11 cellular contexts compared by ENCODE assay signal in the genomic region with DNA sequence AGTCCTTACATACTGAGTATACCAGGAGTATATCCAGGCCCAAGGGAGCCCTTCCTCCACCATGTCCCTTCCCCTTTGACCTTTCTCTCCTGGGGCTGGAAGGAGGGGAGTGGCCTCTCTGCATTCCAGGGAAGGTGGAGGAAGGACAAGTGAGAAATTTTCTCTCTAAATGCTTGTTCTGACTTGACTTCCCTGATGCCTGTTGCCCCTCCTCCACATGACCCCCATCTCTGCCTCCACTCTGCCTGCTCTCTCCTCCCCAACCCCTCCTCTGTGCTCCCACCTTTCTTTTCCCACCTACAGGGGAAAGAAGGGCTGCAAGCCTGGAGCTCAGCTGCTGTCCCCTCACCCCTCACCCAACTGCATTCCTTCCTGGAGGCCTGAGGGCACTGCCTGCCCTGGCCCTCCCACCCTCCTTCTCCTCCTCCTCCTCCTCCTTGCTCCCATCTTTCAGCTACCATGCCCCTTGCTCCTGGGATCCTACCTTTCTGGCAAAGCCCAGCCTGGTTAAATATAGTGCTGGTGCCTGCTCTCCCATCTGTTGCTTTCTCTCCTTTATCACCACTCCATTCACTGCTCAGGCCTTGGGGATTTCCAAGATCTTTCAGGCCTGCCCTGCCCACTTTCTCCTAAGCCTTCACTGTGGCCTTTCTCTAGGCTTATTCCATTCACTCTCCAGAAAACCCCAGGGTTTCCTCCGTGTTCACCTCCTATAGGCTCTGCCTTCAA. TPM values are rescaled to one million over a fixed set of nuclear protein-coding genes. Genes with fewer than 3 reads are reported as not detected.
DNase-seq lines count a peak whose midpoint lies in the region; ATAC-seq and TF ChIP-seq lines count a peak whose summit lies in the region.
"Had no signal": no experiment of that assay in that cellular context is flagged by ENCODE, and none has a peak within 500 bp of the region (broad histone marks: within the 10 kb centered on the region; RNA-seq: fewer than 3 reads in every experiment).

No MANE protein-coding gene starts in this region.

- peaks cover 18% of the 10 kb centered on the region for H3K4me1 Mint-ChIP-seq in MCF 10A (ENCODE audit: insufficient read depth, unreplicated experiment)
- peaks cover 0 to 2% of the 10 kb centered on the region in 2 donors for H3K4me1 Mint-ChIP-seq in stimulated activated naive B cell treated with anti-CD40 and anti-IgM and Interleukin-4, amounts not matched to agents 10 μg/mL and 1 μg/mL and 100 μg/mL, for 72 hours

- no peaks in the 10 kb centered on the region for H3K27me3 ChIP-seq in HUES48 (ENCODE audit: control insufficient read depth, insufficient read depth, low read length)
- H3K27me3 ChIP-seq: suprapubic skin had no signal

- no peaks in the 10 kb centered on the region for H3K9me3 Mint-ChIP-seq in MCF 10A (ENCODE audit: unreplicated experiment)
- H3K9me3 Mint-ChIP-seq in stimulated activated naive B cell treated with anti-CD40 and anti-IgM and Interleukin-4, amounts not matched to agents 10 μg/mL and 1 μg/mL and 100 μg/mL, for 72 hours, result no peaks in the 10 kb centered on the region
- H3K9me3 Mint-ChIP-seq: activated CD4-positive, alpha-beta T cell treated with anti-CD3 and anti-CD28 coated beads, Interleukin-2, amount 10 ng/mL, durations not matched to agents 24 days and 14 days had no signal

- peak; percentile 30 for DNase-seq in MCF 10A (ENCODE audit: unreplicated experiment)
- peak; percentile 53 for DNase-seq in iPS-NIHi11 (ENCODE audit: low spot score)
- DNase-seq in stimulated activated naive B cell treated with anti-CD40 and anti-IgM and Interleukin-4, amounts not matched to agents 10 μg/mL and 1 μg/mL and 100 μg/mL, for 72 hours, result no peak
- no peak for DNase-seq in H4 (ENCODE audit: low spot score)
- DNase-seq in NCI-H146 (lab: John Stamatoyannopoulos, UW), result no peak
- no peak for DNase-seq in NCI-H1694 treated with DMSO at 0.1 percent for 48 hours (lab: John Stamatoyannopoulos, UW)
- DNase-seq in NCI-H2107 treated with DMSO at 0.1 percent for 48 hours (lab: John Stamatoyannopoulos, UW; ENCODE audit: unreplicated experiment), result no peak
- DNase-seq: activated CD4-positive, alpha-beta T cell treated with anti-CD3 and anti-CD28 coated beads, Interleukin-2, amount 10 ng/mL, durations not matched to agents 24 days and 14 days; NCI-H345 had no signal

- intact Hi-C loops in MCF 10A (cut with micrococcal nuclease), result no loop called here

- H3K9ac ChIP-seq in HUES48 (ENCODE audit: low read depth, low read length), result peak overlapping the region; percentile 52

- ATAC-seq in stimulated activated naive B cell treated with anti-CD40 and anti-IgM and Interleukin-4, amounts not matched to agents 10 μg/mL and 1 μg/mL and 100 μg/mL, for 72 hours (replicated peaks), result no peak

- POLR2A ChIA-PET in MCF 10A (lab: Yijun Ruan, JAX), result interaction anchor here (0.7 to 4.5 kb wide), 3 partner anchors 8 to 463 kb away, joined by 3 to 28 read pairs (median 4); partner anchors contain the start of gene DAG1

- H3K9me3 ChIP-seq in HUES48 (ENCODE audit: control insufficient read depth, insufficient read depth, low read length), result no peaks in the 10 kb centered on the region
- H3K9me3 ChIP-seq: suprapubic skin had no signal

- TF ChIP-seq CTCF in MCF 10A (IDR thresholded peaks at IDR 0.05; ENCODE audit: unreplicated experiment), result no peak

- peak overlapping the region; percentile 67 for H3K27ac Mint-ChIP-seq in MCF 10A (ENCODE audit: low read depth, unreplicated experiment)
- H3K27ac Mint-ChIP-seq in stimulated activated naive B cell treated with anti-CD40 and anti-IgM and Interleukin-4, amounts not matched to agents 10 μg/mL and 1 μg/mL and 100 μg/mL, for 72 hours, result peak overlapping the region; percentile 10
- H3K27ac Mint-ChIP-seq: activated CD4-positive, alpha-beta T cell treated with anti-CD3 and anti-CD28 coated beads, Interleukin-2, amount 10 ng/mL, durations not matched to agents 24 days and 14 days had no signal

- no TSS peak for BruUV-seq in MCF 10A (replicated peaks; lab: Mats Ljungman, UMichigan)

- H3K27me3 Mint-ChIP-seq in MCF 10A (ENCODE audit: insufficient read depth, unreplicated experiment), result no peaks in the 10 kb centered on the region
- no peaks in the 10 kb centered on the region for H3K27me3 Mint-ChIP-seq in stimulated activated naive B cell treated with anti-CD40 and anti-IgM and Interleukin-4, amounts not matched to agents 10 μg/mL and 1 μg/mL and 100 μg/mL, for 72 hours
- H3K27me3 Mint-ChIP-seq: activated CD4-positive, alpha-beta T cell treated with anti-CD3 and anti-CD28 coated beads, Interleukin-2, amount 10 ng/mL, durations not matched to agents 24 days and 14 days had no signal

- CTCF ChIA-PET in MCF 10A (lab: Yijun Ruan, JAX), result interaction anchor here (2.3 kb wide), 1 partner anchor 12 kb away, joined by 16 read pairs; no protein-coding TSS in a partner anchor

- H3K27ac ChIP-seq in HUES48 (ENCODE audit: low read depth, low read length), result peak overlapping the region; percentile 94
- H3K27ac ChIP-seq: suprapubic skin had no signal

- H3K36me3 Mint-ChIP-seq in MCF 10A (ENCODE audit: insufficient read depth, unreplicated experiment), result no peaks in the 10 kb centered on the region
- H3K36me3 Mint-ChIP-seq in stimulated activated naive B cell treated with anti-CD40 and anti-IgM and Interleukin-4, amounts not matched to agents 10 μg/mL and 1 μg/mL and 100 μg/mL, for 72 hours, result no peaks in the 10 kb centered on the region

- H3K4me1 ChIP-seq in HUES48 (ENCODE audit: control insufficient read depth, insufficient read depth, low read length), result peaks cover 36% of the 10 kb centered on the region

- no peak overlapping the region for H3K4me3 Mint-ChIP-seq in MCF 10A (ENCODE audit: unreplicated experiment)
- no peak overlapping the region for H3K4me3 Mint-ChIP-seq in stimulated activated naive B cell treated with anti-CD40 and anti-IgM and Interleukin-4, amounts not matched to agents 10 μg/mL and 1 μg/mL and 100 μg/mL, for 72 hours
- H3K4me3 Mint-ChIP-seq: activated CD4-positive, alpha-beta T cell treated with anti-CD3 and anti-CD28 coated beads, Interleukin-2, amount 10 ng/mL, durations not matched to agents 24 days and 14 days had no signal

- peak overlapping the region; percentile 2; the same call in 1 of the 2 replicates for H3K4me3 ChIP-seq in HUES48 (ENCODE audit: low read depth, low read length)
- H3K4me3 ChIP-seq: suprapubic skin had no signal

- no peaks in the 10 kb centered on the region for H3K36me3 ChIP-seq in HUES48 (ENCODE audit: control insufficient read depth, insufficient read depth, low read length)
- H3K36me3 ChIP-seq: suprapubic skin had no signal

RNA-seq across cellular contexts. Expression of gene DAG1, which starts 8.5 kb away (rescaled TPM):
- total RNA-seq in MCF 10A (2022), result 40.3 and 49.9 TPM in 2 replicates
- 30.8 and 32.4 TPM in 2 replicates for total RNA-seq in H4 (2014; rRNA removed; shearing (Covaris generic))

RNA-seq across cellular contexts. Expression of gene NICN1, which starts 32.5 kb away (rescaled TPM):
- 9.7 and 19.5 TPM in 2 replicates for total RNA-seq in MCF 10A (2022)
- 1.1 and 1.3 TPM in 2 replicates for total RNA-seq in H4 (2014; rRNA removed; shearing (Covaris generic))

RNA-seq across cellular contexts. Expression of gene AMT, which starts 39.3 kb away (rescaled TPM):
- total RNA-seq in MCF 10A (2022), result 3.7 and 4.9 TPM in 2 replicates
- 1.2 TPM in 1 of 2 replicates, not detected in the other for total RNA-seq in H4 (2014; rRNA removed; shearing (Covaris generic))

RNA-seq across cellular contexts. Expression of gene TCTA, which starts 49.4 kb away (rescaled TPM):
- total RNA-seq in MCF 10A (2022), result 14.0 and 17.2 TPM in 2 replicates
- total RNA-seq in H4 (2014; rRNA removed; shearing (Covaris generic)), result 23.8 and 27.6 TPM in 2 replicates

RNA-seq across cellular contexts. Expression of gene RHOA, which starts 49.8 kb away (rescaled TPM):
- 273 and 298 TPM in 2 replicates for total RNA-seq in MCF 10A (2022)
- total RNA-seq in H4 (2014; rRNA removed; shearing (Covaris generic)), result 283 and 305 TPM in 2 replicates

Comparison
In these comparisons a context has a peak if more than half of its experiments do, and no peak if none do; other contexts are left out.
1. DNase-seq: peak in MCF 10A (single experiment) and iPS-NIHi11 (single experiment); none in stimulated activated naive B cell treated with anti-CD40 and anti-IgM and Interleukin-4, amounts not matched to agents 10 μg/mL and 1 μg/mL and 100 μg/mL, for 72 hours (single experiment), H4 (single experiment), NCI-H146 (single experiment), NCI-H1694 treated with DMSO at 0.1 percent for 48 hours (single experiment) and NCI-H2107 treated with DMSO at 0.1 percent for 48 hours (single experiment).